Comparison of ENCODE assay signal across 18 cellular contexts in the genomic region with DNA sequence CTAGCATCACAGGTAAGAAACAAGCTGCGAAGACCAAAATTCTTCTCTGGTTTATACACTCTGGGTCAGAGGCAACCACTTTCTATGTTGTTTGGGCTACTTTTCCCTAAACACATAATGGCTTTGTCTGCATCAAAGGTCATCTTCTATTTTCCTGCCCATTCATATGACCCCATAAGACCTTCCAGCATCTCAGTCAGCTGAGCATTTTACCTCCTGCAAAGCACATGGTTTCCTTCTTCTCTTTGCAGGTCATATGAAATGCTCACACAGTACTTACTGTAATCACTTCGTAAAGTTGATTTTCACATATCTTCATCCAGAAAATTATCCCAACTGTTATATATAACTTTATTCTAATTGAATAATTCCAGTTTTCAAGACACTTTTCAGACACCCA. TPM values are rescaled to one million over a fixed set of nuclear protein-coding genes. Genes with fewer than 3 reads are reported as not detected.
"Had no signal": no experiment of that assay in that cellular context is flagged by ENCODE, and none has a peak within 500 bp of the region (broad histone marks: within the 10 kb centered on the region; RNA-seq: fewer than 3 reads in every experiment).

No MANE protein-coding gene starts in this region.

- H3K4me1 ChIP-seq: breast epithelium, gastrocnemius medialis, pancreas, uterus had no signal

- H3K27me3 ChIP-seq: breast epithelium, gastrocnemius medialis, heart right ventricle, pancreas, tibial artery, uterus had no signal

- DNase-seq: activated CD4-positive, alpha-beta memory T cell treated with anti-CD3 and anti-CD28 coated beads for 36 hours; activated CD4-positive, alpha-beta T cell treated with anti-CD3 and anti-CD28 coated beads for 1 hour; activated effector memory CD4-positive, alpha-beta T cell treated with anti-CD3 and anti-CD28 coated beads, Interleukin-2, amount 50 U/mL, for 16 hours; activated T-cell treated with anti-CD3 and anti-CD28 coated beads, Interleukin-2, amount 50 U/mL, for 4 hours; aorta; cerebellar nuclear complex; effector CD8-positive, alpha-beta T cell; gastrocnemius medialis; heart right ventricle; left cardiac atrium; naive thymus-derived CD4-positive, alpha-beta T cell; pancreas; stimulated activated CD4-positive, alpha-beta T cell treated with anti-CD3 and anti-CD28 coated beads, Interleukin-1b, Interleukin-23, amount 100 ng/mL, for 48 hours; uterus had no signal

- H3K4me3 ChIP-seq: breast epithelium, gastrocnemius medialis, heart right ventricle, pancreas, tibial artery, uterus had no signal

- H3K27ac ChIP-seq: breast epithelium, gastrocnemius medialis, heart right ventricle, tibial artery, uterus, VCaP had no signal

- H3K36me3 ChIP-seq: breast epithelium, gastrocnemius medialis, heart right ventricle, pancreas, tibial artery, uterus had no signal

- H3K9me3 Mint-ChIP-seq: activated CD4-positive, alpha-beta memory T cell treated with anti-CD3 and anti-CD28 coated beads for 36 hours; activated T-cell treated with anti-CD3 and anti-CD28 coated beads, Interleukin-2, amount 50 U/mL, for 4 hours; naive thymus-derived CD4-positive, alpha-beta T cell had no signal

- H3K4me3 Mint-ChIP-seq: activated CD4-positive, alpha-beta memory T cell treated with anti-CD3 and anti-CD28 coated beads for 36 hours; activated T-cell treated with anti-CD3 and anti-CD28 coated beads, Interleukin-2, amount 50 U/mL, for 4 hours; naive thymus-derived CD4-positive, alpha-beta T cell had no signal

- H3K9me3 ChIP-seq: breast epithelium, gastrocnemius medialis, heart right ventricle, pancreas, tibial artery, uterus had no signal

- H3K27ac Mint-ChIP-seq: activated CD4-positive, alpha-beta memory T cell treated with anti-CD3 and anti-CD28 coated beads for 36 hours; naive thymus-derived CD4-positive, alpha-beta T cell had no signal

- ATAC-seq: gastrocnemius medialis; heart right ventricle; left cardiac atrium; naive thymus-derived CD4-positive, alpha-beta T cell had no signal

- FAIRE-seq: pancreas had no signal

- H3K27me3 Mint-ChIP-seq: activated CD4-positive, alpha-beta memory T cell treated with anti-CD3 and anti-CD28 coated beads for 36 hours; naive thymus-derived CD4-positive, alpha-beta T cell had no signal

- H3K36me3 Mint-ChIP-seq: activated CD4-positive, alpha-beta memory T cell treated with anti-CD3 and anti-CD28 coated beads for 36 hours had no signal

RNA-seq across cellular contexts. Expression of a gene that starts 34.8 kb away (rescaled TPM):
- total RNA-seq: activated CD4-positive, alpha-beta memory T cell treated with anti-CD3 and anti-CD28 coated beads for 36 hours; lung microvascular endothelial cell had no signal
